Comparison of ENCODE assay signal across 8 cellular contexts in the genomic region with DNA sequence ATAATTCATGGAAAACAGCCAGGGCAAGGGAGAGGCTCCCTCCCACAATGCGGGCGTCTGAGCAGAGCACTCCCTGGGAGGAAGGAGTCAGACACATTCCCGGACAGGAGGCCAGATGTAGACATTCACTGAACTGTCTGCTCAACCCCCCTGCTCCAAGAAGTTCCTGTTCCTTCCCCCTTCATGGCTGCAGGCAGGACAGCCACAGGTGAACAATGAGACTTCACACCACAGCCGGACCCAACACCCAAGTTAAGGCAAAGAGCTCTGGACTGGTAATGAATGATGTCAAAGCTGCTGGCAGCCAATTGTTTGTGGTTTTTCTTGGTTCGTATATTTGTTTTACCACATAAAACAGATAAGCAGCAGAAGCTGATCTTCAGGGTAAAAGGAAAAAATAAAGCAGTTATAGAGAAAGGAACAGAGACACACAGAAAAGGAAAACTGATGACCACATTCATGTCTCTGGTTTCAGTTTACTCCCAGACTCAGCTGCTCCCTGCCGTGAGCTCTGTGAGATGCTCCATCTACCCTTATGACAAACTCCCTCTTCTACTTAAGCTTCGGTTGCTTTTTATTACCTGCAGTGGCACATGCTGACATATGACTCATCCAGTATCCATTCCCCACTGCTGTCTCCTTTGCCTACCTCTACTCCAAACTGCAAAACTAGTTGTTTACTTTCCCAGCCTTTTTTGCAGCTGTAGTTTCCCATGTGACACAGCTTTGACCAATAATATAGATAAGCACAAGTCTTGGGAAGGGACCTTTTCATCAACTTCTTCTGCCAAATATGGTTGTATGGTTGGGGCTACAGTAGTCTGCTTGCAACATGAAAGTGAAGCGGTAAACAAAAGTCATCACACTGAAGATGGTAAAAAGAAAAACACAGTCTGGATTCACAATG. TPM values are rescaled to one million over a fixed set of nuclear protein-coding genes. Genes with fewer than 3 reads are reported as not detected.
DNase-seq lines count a peak whose midpoint lies in the region; ATAC-seq and TF ChIP-seq lines count a peak whose summit lies in the region.

No MANE protein-coding gene starts in this region.

- no peaks in the 10 kb centered on the region for H4K20me1 ChIP-seq in OCI-LY3 (ENCODE audit: insufficient read depth, low read length)

- in situ Hi-C loops in gastrocnemius medialis (cut with MboI; ENCODE audit: low sequenced_read_pairs in 4 of 4): no loop called here

- H3K27ac ChIP-seq in OCI-LY3 (ENCODE audit: low read length): no peak overlapping the region
- H3K27ac ChIP-seq in sigmoid colon: peak overlapping the region; percentile 6 to 52 (median 42)
- H3K27ac ChIP-seq in gastrocnemius medialis: no peak overlapping the region

- TF ChIP-seq EP300 in sigmoid colon (IDR thresholded peaks at IDR 0.05): no peak

- H2AFZ ChIP-seq in OCI-LY3 (ENCODE audit: low read depth, low read length): no peak overlapping the region

- intact Hi-C loops in sigmoid colon (cut with DNase I) (loop anchor here (5.0 kb wide), 1 partner anchor 35 kb away; a partner anchor contains a TSS), gastrocnemius medialis (cut with DNase I; ENCODE audit: low total_unique reads) (no loop called here)

- no peak for TF ChIP-seq POLR2A in sigmoid colon (IDR thresholded peaks at IDR 0.05)
- no peak for TF ChIP-seq POLR2A in gastrocnemius medialis (IDR thresholded peaks at IDR 0.05)

- H3K27me3 ChIP-seq in OCI-LY3 (ENCODE audit: low read depth, low read length): peaks cover 30% of the 10 kb centered on the region
- H3K27me3 ChIP-seq in sigmoid colon: no peaks in the 10 kb centered on the region
- no peaks in the 10 kb centered on the region for H3K27me3 ChIP-seq in gastrocnemius medialis

- H3K4me1 ChIP-seq in OCI-LY3 (ENCODE audit: low read length): peaks cover 14% of the 10 kb centered on the region
- peaks cover 0 to 13% (median 11%) of the 10 kb centered on the region in 4 donors for H3K4me1 ChIP-seq in sigmoid colon
- H3K4me1 ChIP-seq in gastrocnemius medialis: no peaks in the 10 kb centered on the region

- H3K9me3 ChIP-seq in OCI-LY3 (ENCODE audit: insufficient read depth, low read length) (no peaks in the 10 kb centered on the region), sigmoid colon (no peaks in the 10 kb centered on the region), gastrocnemius medialis (no peaks in the 10 kb centered on the region)

- peak overlapping the region; percentile 36 for H3K4me2 ChIP-seq in OCI-LY3 (ENCODE audit: low read length)

- H3K36me3 ChIP-seq in OCI-LY3 (replicated peaks; ENCODE audit: low read depth, low read length) (no peaks in the 10 kb centered on the region), sigmoid colon (peaks cover 4 to 56% (median 24%) of the 10 kb centered on the region in 4 donors), gastrocnemius medialis (peaks cover 0 to 20% of the 10 kb centered on the region in 2 donors)

- DNase-seq in AG10803 (ENCODE audit: low read depth): peak; percentile 82
- DNase-seq in epithelial cell of proximal tubule (ENCODE audit: low read depth): peak; percentile 22
- DNase-seq in sigmoid colon: no peak
- no peak for DNase-seq in gastrocnemius medialis
- DNase-seq in 8988T: no peak

- no peaks in the 10 kb centered on the region for H3K79me2 ChIP-seq in OCI-LY3 (ENCODE audit: low read length)

- H3K4me3 ChIP-seq in AG10803 (ENCODE audit: low read length) (peak overlapping the region; percentile 34), OCI-LY3 (ENCODE audit: low read length) (no peak overlapping the region), epithelial cell of proximal tubule (ENCODE audit: low read depth, low read length) (no peak overlapping the region), sigmoid colon (no peak overlapping the region), gastrocnemius medialis (no peak overlapping the region)

- no peak overlapping the region for H3K9ac ChIP-seq in OCI-LY3 (ENCODE audit: low read length)

- no peak for TF ChIP-seq CTCF in AG10803 (conservative IDR thresholded peaks at IDR 0.05; ENCODE audit: low read length)
- TF ChIP-seq CTCF in OCI-LY3 (IDR thresholded peaks at IDR 0.05; ENCODE audit: low read depth, low read length): no peak
- no peak for TF ChIP-seq CTCF in epithelial cell of proximal tubule (conservative IDR thresholded peaks at IDR 0.05; ENCODE audit: low read depth, low read length)
- no peak for TF ChIP-seq CTCF in sigmoid colon (IDR thresholded peaks at IDR 0.05)
- no peak for TF ChIP-seq CTCF in gastrocnemius medialis (IDR thresholded peaks at IDR 0.05 in 4 of 5, conservative IDR thresholded peaks at IDR 0.05 in 1 of 5)

- 12 to 43% methylated on average over 8 of the region's 8 CpGs for WGBS in sigmoid colon, 2 donors

- ATAC-seq in GM19438 (IDR thresholded peaks at IDR 0.05; ENCODE audit: low read depth, unreplicated experiment): peak; percentile 69
- ATAC-seq in gastrocnemius medialis: no peak
- no peak for ATAC-seq in GM21360 (IDR thresholded peaks at IDR 0.05; ENCODE audit: unreplicated experiment)

RNA-seq across cellular contexts. Expression of a gene that starts 33.1 kb away (rescaled TPM):
- total RNA-seq in epithelial cell of proximal tubule (5.9 and 9.7 TPM in 2 replicates), sigmoid colon (10 to 100 TPM; 11.2 to 33.0 (median 23.7) TPM), gastrocnemius medialis (1 to 10 TPM; 1.1 to 3.3 (median 1.5) TPM)
- 1 to 10 TPM in 2 of 3 donors, not detected in 1; 1.2 to 1.7 TPM for polyA plus RNA-seq in sigmoid colon

RNA-seq across cellular contexts. Expression of a gene that starts 49.9 kb away (rescaled TPM):
- total RNA-seq in epithelial cell of proximal tubule (not detected in 2 replicates), sigmoid colon (not detected), gastrocnemius medialis (not detected)
- not detected for polyA plus RNA-seq in sigmoid colon

Comparison
In these comparisons a context has a peak if more than half of its experiments do, and no peak if none do; other contexts are left out.
1. DNase-seq: peak in AG10803 (single experiment) and epithelial cell of proximal tubule (single experiment); none in sigmoid colon (single experiment), gastrocnemius medialis (0 of 2) and 8988T (single experiment).
2. H3K27ac ChIP-seq: peak in sigmoid colon (4 of 4); none in OCI-LY3 (single experiment) and gastrocnemius medialis (0 of 4).